8 cellular contexts compared by ENCODE assay signal in the genomic region with DNA sequence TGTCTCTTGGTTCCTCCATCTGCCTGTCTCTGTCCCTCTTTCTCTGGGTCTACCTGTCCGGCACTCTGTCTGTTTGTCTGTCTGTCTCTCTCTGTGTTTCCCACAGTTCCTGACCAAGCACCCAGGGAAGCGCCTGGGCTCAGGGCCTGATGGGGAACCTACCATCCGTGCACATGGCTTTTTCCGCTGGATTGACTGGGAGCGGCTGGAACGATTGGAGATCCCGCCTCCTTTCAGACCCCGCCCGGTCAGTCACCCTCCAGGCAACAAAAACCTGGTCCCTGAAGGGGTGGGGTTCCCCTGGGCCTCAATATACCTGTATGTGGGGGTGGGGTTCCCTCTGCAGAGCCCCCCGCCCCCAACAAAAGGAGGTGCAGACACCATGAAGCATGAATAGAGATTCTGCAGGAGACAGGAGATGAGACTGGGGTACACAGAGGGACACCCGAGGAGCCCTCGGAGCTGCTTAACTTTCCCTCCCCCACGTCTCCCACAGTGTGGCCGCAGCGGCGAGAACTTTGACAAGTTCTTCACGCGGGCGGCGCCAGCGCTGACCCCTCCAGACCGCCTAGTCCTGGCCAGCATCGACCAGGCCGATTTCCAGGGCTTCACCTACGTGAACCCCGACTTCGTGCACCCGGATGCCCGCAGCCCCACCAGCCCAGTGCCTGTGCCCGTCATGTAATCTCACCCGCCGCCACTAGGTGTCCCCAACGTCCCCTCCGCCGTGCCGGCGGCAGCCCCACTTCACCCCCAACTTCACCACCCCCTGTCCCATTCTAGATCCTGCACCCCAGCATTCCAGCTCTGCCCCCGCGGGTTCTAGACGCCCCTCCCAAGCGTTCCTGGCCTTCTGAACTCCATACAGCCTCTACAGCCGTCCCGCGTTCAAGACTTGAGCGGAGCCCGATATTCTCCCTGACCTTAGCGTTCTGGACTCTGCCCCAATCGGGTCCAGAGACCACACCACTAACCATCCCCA. TPM values are rescaled to one million over a fixed set of nuclear protein-coding genes. Genes with fewer than 3 reads are reported as not detected.
DNase-seq lines count a peak whose midpoint lies in the region; ATAC-seq, FAIRE-seq and TF ChIP-seq lines count a peak whose summit lies in the region.

No MANE protein-coding gene starts in this region.

- in situ Hi-C loops in astrocyte of the cerebellum (cut with HindIII; ENCODE audit: low sequenced_read_pairs), result loop anchor here (25.0 kb wide), 1 partner anchor 131 kb away; no protein-coding TSS in a partner anchor

- peaks cover 27% of the 10 kb centered on the region for H3K4me1 Mint-ChIP-seq in T-helper 17 cell

- H3K4me3 ChIP-seq in astrocyte of the cerebellum (ENCODE audit: low read depth, low read length) (no peak overlapping the region), iPS-18c (ENCODE audit: insufficient read depth, low read depth, low read length) (peak overlapping the region; percentile 58)

- peak; percentile 82 for TF ChIP-seq CTCF in astrocyte of the cerebellum (IDR thresholded peaks at IDR 0.05; ENCODE audit: low read depth, low read length, missing control alignments)

- ATAC-seq in T-helper 17 cell (peak; percentile 64), GM18873 (IDR thresholded peaks at IDR 0.05; ENCODE audit: low FRiP score, unreplicated experiment) (no peak), GM18867 (IDR thresholded peaks at IDR 0.05; ENCODE audit: unreplicated experiment) (no peak)

- DNase-seq in GM19239 (ENCODE audit: insufficient read length, low spot score), result peak; percentile 91
- DNase-seq in T-helper 17 cell, result peak; percentile 45 to 66 (median 57)
- no peak for DNase-seq in astrocyte of the cerebellum (ENCODE audit: low read depth)
- DNase-seq in stimulated activated CD4-positive, alpha-beta T cell treated with anti-CD3 and anti-CD28 coated beads, Interleukin-2, amount 100 ng/mL, for 24 hours, result peak; percentile 78 to 79
- DNase-seq in islet precursor cell, result no peak

- H3K36me3 Mint-ChIP-seq in T-helper 17 cell (ENCODE audit: low read depth), result peaks cover 22% of the 10 kb centered on the region

- H3K4me3 Mint-ChIP-seq in T-helper 17 cell, result peak overlapping the region; percentile 50

- no peak for FAIRE-seq in GM19239 (lab: Jason Lieb, UNC)

- H3K27ac Mint-ChIP-seq in T-helper 17 cell, result no peak overlapping the region

- no peaks in the 10 kb centered on the region for H3K9me3 ChIP-seq in T-helper 17 cell (ENCODE audit: control insufficient read depth, low read length, poor library complexity, severe bottlenecking)
- H3K9me3 ChIP-seq in iPS-18c (ENCODE audit: control insufficient read depth, insufficient read depth, low read length), result no peaks in the 10 kb centered on the region

- peaks cover 57% of the 10 kb centered on the region for H3K27me3 Mint-ChIP-seq in T-helper 17 cell

RNA-seq across cellular contexts. Expression of a gene that starts 2.6 kb away (rescaled TPM):
- total RNA-seq in T-helper 17 cell, result not detected

RNA-seq across cellular contexts. Expression of a gene that starts 24.5 kb away (rescaled TPM):
- total RNA-seq in T-helper 17 cell, result 1 to 10 TPM; 1.1 to 1.4 TPM

RNA-seq across cellular contexts. Expression of a gene that starts 38.8 kb away (rescaled TPM):
- total RNA-seq in T-helper 17 cell, result 100 to 1,000 TPM; 392 to 670 TPM

RNA-seq across cellular contexts. Expression of a gene that starts 56.2 kb away (rescaled TPM):
- under 1 TPM; 0.05 to 0.22 TPM for total RNA-seq in T-helper 17 cell

Comparison
In these comparisons a context has a peak if more than half of its experiments do, and no peak if none do; other contexts are left out.
1. DNase-seq: peak in GM19239 (single experiment), T-helper 17 cell (3 of 3) and stimulated activated CD4-positive, alpha-beta T cell treated with anti-CD3 and anti-CD28 coated beads, Interleukin-2, amount 100 ng/mL, for 24 hours (2 of 2); none in astrocyte of the cerebellum (single experiment) and islet precursor cell (single experiment).